ENCODE assay signal across 8 cellular contexts in the genomic region with DNA sequence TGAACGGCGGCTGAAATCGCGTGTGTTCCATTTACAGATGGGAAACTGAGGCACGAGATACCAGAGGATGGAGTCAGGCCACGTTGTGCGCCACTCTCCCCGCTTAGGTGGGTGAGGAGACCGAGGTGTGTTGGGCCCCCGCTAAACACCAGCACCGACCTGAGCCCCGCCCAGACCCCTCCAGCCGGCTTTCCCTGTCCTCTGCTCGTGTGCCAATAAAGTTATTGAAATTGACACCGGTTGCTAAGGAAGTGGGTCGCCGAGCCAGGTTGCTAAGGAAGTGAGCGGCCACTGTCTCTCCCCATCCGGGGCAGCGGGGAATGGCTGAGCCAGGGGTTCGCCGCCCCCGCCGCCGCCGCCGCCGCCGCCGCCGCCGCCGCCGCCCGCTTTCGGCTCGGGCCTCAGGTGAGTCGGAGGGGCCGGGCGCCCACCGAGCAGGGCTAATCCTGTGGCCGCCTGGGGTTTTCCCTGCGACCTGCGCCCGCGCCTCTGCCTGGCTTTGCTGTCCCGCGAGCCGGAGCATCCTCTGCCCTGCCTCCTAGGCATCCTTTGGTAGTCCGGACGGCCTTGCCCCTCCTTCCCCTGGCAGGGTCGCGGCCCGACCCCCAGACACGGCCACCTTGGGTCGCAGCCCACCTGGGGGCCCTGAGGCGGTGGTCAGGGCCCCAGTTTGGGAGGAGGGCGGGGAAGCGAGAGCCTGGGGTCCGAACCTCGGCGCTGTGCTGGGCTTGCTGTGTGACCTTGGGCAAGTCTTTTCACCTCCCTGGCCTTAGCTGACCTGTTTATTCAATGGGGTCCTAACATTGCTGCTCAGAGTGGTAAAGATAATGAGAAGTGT. TPM values are rescaled to one million over a fixed set of nuclear protein-coding genes. Genes with fewer than 3 reads are reported as not detected.
DNase-seq lines count a peak whose midpoint lies in the region; ATAC-seq and TF ChIP-seq lines count a peak whose summit lies in the region.

TSS of gene KIF3B (plus strand) at position 291 of the 838 bp plus-strand sequence. CDS start 32,127 bp downstream, outside the sequence.

- no peak within 1 kb of the TSS for H3K27ac Mint-ChIP-seq in nephron progenitor cell

- H3K27me3 ChIP-seq in H7 (ENCODE audit: control insufficient read depth, insufficient read depth, low read length) (no peaks in the 10 kb centered on the region), MM.1S (replicated peaks; ENCODE audit: insufficient read depth, low read length) (no peaks in the 10 kb centered on the region)

- H3F3A ChIP-seq in MM.1S (ENCODE audit: insufficient read depth, low read length), result no peaks in the 10 kb centered on the region

- no peaks in the 10 kb centered on the region for H3K9me3 ChIP-seq in MM.1S (replicated peaks; ENCODE audit: insufficient read depth, low read length)

- no peaks in the 10 kb centered on the region for H3K9me2 ChIP-seq in MM.1S (replicated peaks; ENCODE audit: insufficient read depth, low read length)

- DNase-seq in Daoy (ENCODE audit: low read depth) (peak; percentile 91), H7 (peak; percentile 98), MM.1S (peak; percentile 86), SIG-M5 treated with dmso at 0.1 percent for 504 hours (lab: John Stamatoyannopoulos, UW; ENCODE audit: unreplicated experiment) (peak; percentile 93), activated gamma-delta T cell (lab: John Stamatoyannopoulos, UW) (peak; percentile 57), fibroblast of villous mesenchyme (ENCODE audit: low read depth) (peak; percentile 91), nephron progenitor cell (peak; percentile 80)
- peak; percentile 89 for DNase-seq in stimulated activated naive CD8-positive, alpha-beta T cell treated with anti-CD3 and anti-CD28 coated beads, Interleukin-15, Interleukin-2, amounts not matched to agents 100 U/mL and 50 U/mL, for 24 hours

- H3K4me3 ChIP-seq in H7 (ENCODE audit: insufficient read depth, low read depth, low read length) (peak within 1 kb of the TSS; percentile 70), MM.1S (ENCODE audit: low read length) (peak within 1 kb of the TSS; percentile 99), fibroblast of villous mesenchyme (ENCODE audit: low read depth, low read length) (peak within 1 kb of the TSS; percentile 94)

- H3K79me2 ChIP-seq in MM.1S (ENCODE audit: low read length), result peaks cover 36% of the 10 kb centered on the region

- peaks cover 7% of the 10 kb centered on the region for H3K4me1 ChIP-seq in MM.1S (ENCODE audit: low read length)

- ATAC-seq in stimulated activated naive CD8-positive, alpha-beta T cell treated with anti-CD3 and anti-CD28 coated beads, Interleukin-15, Interleukin-2, amounts not matched to agents 100 U/mL and 50 U/mL, for 24 hours, result peak; percentile 87

- H3K4me1 Mint-ChIP-seq in nephron progenitor cell, result peaks cover 14% of the 10 kb centered on the region

- no peak for TF ChIP-seq CTCF in MM.1S (IDR thresholded peaks at IDR 0.05; ENCODE audit: low read length)
- no peak for TF ChIP-seq CTCF in fibroblast of villous mesenchyme (IDR thresholded peaks at IDR 0.05; ENCODE audit: insufficient read depth, low read depth, low read length)
- TF ChIP-seq CTCF in nephron progenitor cell (IDR thresholded peaks at IDR 0.05), result no peak

- H3K27me3 Mint-ChIP-seq in nephron progenitor cell (ENCODE audit: low read depth, poor library complexity), result no peaks in the 10 kb centered on the region

- peak within 1 kb of the TSS; percentile 83 for H3K9ac ChIP-seq in MM.1S (ENCODE audit: low read length)

- peak within 1 kb of the TSS; percentile 9; the same call in 1 of the 2 replicates for H3K27ac ChIP-seq in MM.1S (ENCODE audit: low read length)

- H3K4me3 Mint-ChIP-seq in nephron progenitor cell, result peak within 1 kb of the TSS; percentile 89

- peaks cover 6% of the 10 kb centered on the region for H3K36me3 Mint-ChIP-seq in nephron progenitor cell (ENCODE audit: low read depth)

- H2AFZ ChIP-seq in MM.1S (ENCODE audit: low read length), result peak within 1 kb of the TSS; percentile 94

- H3K36me3 ChIP-seq in H7 (replicated peaks; ENCODE audit: control insufficient read depth, insufficient read depth, low read length), result no peaks in the 10 kb centered on the region
- no peaks in the 10 kb centered on the region for H3K36me3 ChIP-seq in MM.1S (replicated peaks; ENCODE audit: insufficient read depth, low read length)

- H3K4me2 ChIP-seq in MM.1S (ENCODE audit: low read depth, low read length), result peak within 1 kb of the TSS; percentile 94

- peaks cover 14% of the 10 kb centered on the region for H3K9me3 Mint-ChIP-seq in nephron progenitor cell

- H4K20me1 ChIP-seq in MM.1S (ENCODE audit: insufficient read depth, low read length), result no peaks in the 10 kb centered on the region

RNA-seq across cellular contexts. Expression of gene KIF3B, which starts in this region (rescaled TPM):
- total RNA-seq in Daoy (2014; rRNA removed; shearing (Covaris generic)), result 13.8 and 13.9 TPM in 2 replicates
- 8.4 and 9.5 TPM in 2 replicates for total RNA-seq in H7 (2014; rRNA removed; shearing (Covaris generic))
- 24.2 TPM in 2 replicates for total RNA-seq in fibroblast of villous mesenchyme

Comparison
In these comparisons a context has a peak if more than half of its experiments do, and no peak if none do; other contexts are left out.
1. Peak in every context shown above with its lines: DNase-seq, ATAC-seq, H3K4me3 ChIP-seq and H3K27ac ChIP-seq.